ENCODE assay signal across 8 cellular contexts in the genomic region with DNA sequence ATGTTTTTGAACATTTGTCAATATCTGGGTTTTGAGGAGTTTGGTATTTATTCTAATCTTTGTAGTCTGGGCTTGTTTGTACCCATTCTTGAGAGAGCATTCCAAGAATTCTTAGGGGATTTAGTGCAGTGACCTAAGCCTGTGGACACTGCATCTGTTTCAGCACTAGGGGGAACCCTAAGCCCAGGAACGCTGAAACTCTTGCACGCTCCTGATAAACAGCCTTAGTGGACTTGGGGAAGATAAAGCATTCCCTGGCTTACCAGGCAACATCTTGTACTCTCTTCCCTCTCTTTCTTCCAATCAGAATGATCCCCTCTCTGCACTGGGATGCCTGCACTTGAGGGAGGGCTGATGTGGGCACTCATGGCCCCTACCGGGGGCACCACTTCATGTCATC.
DNase-seq lines count a peak whose midpoint lies in the region; ATAC-seq and TF ChIP-seq lines count a peak whose summit lies in the region.

No MANE protein-coding gene starts in this region.

- H3K9ac ChIP-seq in mammary epithelial cell (ENCODE audit: insufficient read depth, low read length) (no peak overlapping the region), neural progenitor cell (no peak overlapping the region)

- peaks cover 19% of the 10 kb centered on the region for H3K9me3 Mint-ChIP-seq in neural progenitor cell

- H3K27me3 ChIP-seq in mammary epithelial cell (ENCODE audit: insufficient read depth, low read length) (peaks cover 2% of the 10 kb centered on the region), neural progenitor cell (no peaks in the 10 kb centered on the region)

- ATAC-seq in GM18867 (IDR thresholded peaks at IDR 0.05; ENCODE audit: unreplicated experiment), result peak; percentile 59
- ATAC-seq in HG02798 (IDR thresholded peaks at IDR 0.05; ENCODE audit: poor library complexity, unreplicated experiment), result no peak

- H3K4me2 ChIP-seq in mammary epithelial cell (ENCODE audit: insufficient read depth, low read depth, low read length) (no peak overlapping the region), neural progenitor cell (no peak overlapping the region)

- peaks cover 49% of the 10 kb centered on the region for H3F3A ChIP-seq in neural progenitor cell (ENCODE audit: low read depth)

- H3K36me3 ChIP-seq in mammary epithelial cell (ENCODE audit: insufficient read depth, low read length) (no peaks in the 10 kb centered on the region), neural progenitor cell (peaks cover 13% of the 10 kb centered on the region)

- H2AFZ ChIP-seq in mammary epithelial cell (ENCODE audit: low read depth, low read length) (no peak overlapping the region), neural progenitor cell (replicated peaks) (no peak overlapping the region)

- TF ChIP-seq CTCF in 22Rv1 (IDR thresholded peaks at IDR 0.05) (peak; percentile 66), mammary epithelial cell (conservative IDR thresholded peaks at IDR 0.05 in 1 of 2, IDR thresholded peaks at IDR 0.05 in 1 of 2; ENCODE audit: extremely low read depth in 1 of 2, insufficient read depth in 1 of 2, low read depth in 1 of 2, low read length in 2 of 2) (peak; percentile 57 to 80), neural progenitor cell (IDR thresholded peaks at IDR 0.05) (peak; percentile 93)

- WGBS in mammary epithelial cell (ENCODE audit: low coverage, missing lambda C conversion rate), result 8% methylated on average over 3 of the region's 3 CpGs

- no peak overlapping the region for H3K4me3 Mint-ChIP-seq in neural progenitor cell

- DNase-seq in NCI-H2227 (lab: John Stamatoyannopoulos, UW; ENCODE audit: unreplicated experiment) (peak; percentile 49), mammary epithelial cell (peak; percentile 39), neural progenitor cell (ENCODE audit: low spot score) (peak; percentile 91), hippocampal formation (lab: John Stamatoyannopoulos, UW) (no peak)
- no peak for DNase-seq in activated CD4-positive, alpha-beta T cell treated with anti-CD3 and anti-CD28 coated beads, Interleukin-2, amount 50 U/mL, for 1 hour

- BruUV-seq in mammary epithelial cell (replicated peaks; lab: Mats Ljungman, UMichigan), result no TSS peak

- H3K27me3 Mint-ChIP-seq in neural progenitor cell (ENCODE audit: insufficient read depth, low read depth), result no peaks in the 10 kb centered on the region

- H3K4me1 ChIP-seq in mammary epithelial cell (ENCODE audit: insufficient read depth, low read length) (no peaks in the 10 kb centered on the region), neural progenitor cell (peaks cover 4% of the 10 kb centered on the region)

- dilution Hi-C loops in mammary epithelial cell (cut with HindIII; ENCODE audit: low sequenced_read_pairs), result no loop called here

- H3K27ac ChIP-seq in 22Rv1, result no peak overlapping the region
- no peak overlapping the region for H3K27ac ChIP-seq in mammary epithelial cell (ENCODE audit: insufficient read depth, low read depth, low read length)
- peak overlapping the region; percentile 31 for H3K27ac ChIP-seq in neural progenitor cell

- H3K4me3 ChIP-seq in mammary epithelial cell (replicated peaks in 1 of 3; ENCODE audit: insufficient read depth in 1 of 3, low read depth in 2 of 3, low read length in 3 of 3) (no peak overlapping the region), neural progenitor cell (no peak overlapping the region)

- no peaks in the 10 kb centered on the region for H3K79me2 ChIP-seq in mammary epithelial cell (ENCODE audit: insufficient read depth, low read length)
- H3K79me2 ChIP-seq in neural progenitor cell (ENCODE audit: low read depth), result no peaks in the 10 kb centered on the region

- no peak overlapping the region for H3K27ac Mint-ChIP-seq in neural progenitor cell

- H4K20me1 ChIP-seq in mammary epithelial cell (ENCODE audit: insufficient read depth, low read length) (no peaks in the 10 kb centered on the region), neural progenitor cell (ENCODE audit: low read depth) (no peaks in the 10 kb centered on the region)

- H3K4me1 Mint-ChIP-seq in neural progenitor cell, result no peaks in the 10 kb centered on the region

- in situ Hi-C loops in mammary epithelial cell (cut with MboI; ENCODE audit: low sequenced_read_pairs in 2 of 2), result no loop called here

- intact Hi-C loops in mammary epithelial cell (cut with micrococcal nuclease), result loop anchor here (1.0 to 10.0 kb wide), 2 partner anchors 146 to 1036 kb away; no protein-coding TSS in a partner anchor

- H3K9me3 ChIP-seq in mammary epithelial cell (replicated peaks; ENCODE audit: insufficient read depth, low read length) (no peaks in the 10 kb centered on the region), neural progenitor cell (ENCODE audit: low read depth) (peaks cover 10% of the 10 kb centered on the region)

- peaks cover 3% of the 10 kb centered on the region for H3K36me3 Mint-ChIP-seq in neural progenitor cell

- CTCF ChIA-PET in mammary epithelial cell (lab: Charles Lee; ENCODE audit: low non-redundant PET), result no interaction called here

Comparison
In these comparisons a context has a peak if more than half of its experiments do, and no peak if none do; other contexts are left out.
1. DNase-seq: peak in NCI-H2227 (single experiment), mammary epithelial cell (single experiment) and neural progenitor cell (single experiment); none in activated CD4-positive, alpha-beta T cell treated with anti-CD3 and anti-CD28 coated beads, Interleukin-2, amount 50 U/mL, for 1 hour (single experiment) and hippocampal formation (0 of 2).
2. Peak in every context shown above with its lines, with median percentiles within 50 percentile points of each other: CTCF ChIP-seq.